ENCODE assay signal across 22 cellular contexts in the genomic region with DNA sequence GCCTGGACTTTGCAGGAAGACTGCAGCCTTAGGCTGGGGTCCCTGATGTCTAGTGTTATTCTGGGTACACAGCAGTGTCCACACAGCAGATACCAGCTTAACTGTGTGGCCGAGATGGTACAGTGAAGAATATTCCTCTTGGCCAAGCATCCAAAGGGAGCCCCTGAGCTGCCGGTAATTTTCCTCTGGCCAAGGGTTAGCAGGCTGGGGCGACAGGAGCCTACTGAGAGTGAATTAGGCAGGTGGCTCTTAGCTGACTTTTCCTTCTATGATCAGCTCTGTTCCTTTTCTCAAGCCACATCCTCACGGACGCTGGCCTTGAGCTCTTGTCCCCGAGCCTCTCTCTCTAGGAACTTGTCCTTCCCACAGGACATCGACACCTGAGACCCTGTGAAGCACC.
"Had no signal": no experiment of that assay in that cellular context is flagged by ENCODE, and none has a peak within 500 bp of the region (broad histone marks: within the 10 kb centered on the region; RNA-seq: fewer than 3 reads in every experiment).

No MANE protein-coding gene starts in this region.

- H3K27ac ChIP-seq: HL-60, KMS-11, RWPE1, SJSA1, SK-N-MC had no signal

- ATAC-seq: K562 had no signal

- H3K36me3 Mint-ChIP-seq: IgD-negative memory B cell had no signal

- H3K9me3 Mint-ChIP-seq: IgD-negative memory B cell had no signal

- H3K27me3 ChIP-seq: SJSA1 had no signal

- H3K4me3 ChIP-seq: K562, SJSA1, SK-N-MC had no signal

- DNase-seq: Kasumi-1, MM.1S, NCI-H1092 treated with DMSO at 0.1 percent for 48 hours, NCI-H1436, NCI-H187, NCI-H2029, NCI-H2081 treated with DMSO at 0.1 percent for 48 hours, NCI-H2171, NCI-H226, NCI-H446, NCI-H510A, NCI-H524 treated with DMSO at 0.1 percent for 48 hours, NCI-H69, NCI-H774, SIG-M5 had no signal

- H3K27me3 Mint-ChIP-seq: IgD-negative memory B cell had no signal

- H3K9me3 ChIP-seq: SJSA1 had no signal

- H3K4me3 Mint-ChIP-seq: IgD-negative memory B cell had no signal

- H3K36me3 ChIP-seq: SJSA1 had no signal
